ENCODE assay signal across 20 cellular contexts in genomic region chr1:33292726-33293340, GRCh38. TPM values are rescaled to one million over a fixed set of nuclear protein-coding genes. Genes with fewer than 3 reads are reported as not detected.
A peak's percentile ranks its signal among the peaks of the same experiment; 100 is the strongest.
DNase-seq lines count a peak whose midpoint lies in the region; ATAC-seq and TF ChIP-seq lines count a peak whose summit lies in the region.
"Had no signal": no experiment of that assay in that cellular context is flagged by ENCODE, and none has a peak within 500 bp of the region (broad histone marks: within the 10 kb centered on the region; RNA-seq: fewer than 3 reads in every experiment).

No MANE protein-coding gene starts in this region.

- H3K4me3 ChIP-seq in left ventricle myocardium inferior, result no peak overlapping the region
- H3K4me3 ChIP-seq: suprapubic skin had no signal

- peak overlapping the region in 4 of 7 donors; percentile 6 to 80 (median 60) for H3K27ac Mint-ChIP-seq in CD14-positive monocyte
- H3K27ac Mint-ChIP-seq in stimulated activated naive B cell treated with anti-CD40 and anti-IgM and Interleukin-4, amounts not matched to agents 10 μg/mL and 1 μg/mL and 100 μg/mL, for 72 hours, result peak overlapping the region; percentile 38
- no peak overlapping the region for H3K27ac Mint-ChIP-seq in activated T-cell treated with anti-CD3 and anti-CD28 coated beads, Interleukin-2, amount 50 U/mL, for 24 hours
- no peak overlapping the region for H3K27ac Mint-ChIP-seq in activated naive CD4-positive, alpha-beta T cell treated with anti-CD3 and anti-CD28 coated beads, Interleukin-2, amount 10 ng/mL, durations not matched to agents 7 days and 5 days

- DNase-seq in CD14-positive monocyte (ENCODE audit: low spot score), result no peak
- DNase-seq in amniotic epithelial cell (ENCODE audit: low read depth), result peak; percentile 81
- no peak for DNase-seq in left ventricle myocardium inferior
- DNase-seq in stimulated activated naive B cell treated with anti-CD40 and anti-IgM and Interleukin-4, amounts not matched to agents 10 μg/mL and 1 μg/mL and 100 μg/mL, for 72 hours, result no peak
- DNase-seq in activated T-cell treated with anti-CD3 and anti-CD28 coated beads, Interleukin-2, amount 50 U/mL, for 24 hours, result no peak
- DNase-seq in activated naive CD4-positive, alpha-beta T cell treated with anti-CD3 and anti-CD28 coated beads, Interleukin-2, amount 10 ng/mL, durations not matched to agents 7 days and 5 days, result no peak
- DNase-seq: activated CD4-positive, alpha-beta T cell treated with anti-CD3 and anti-CD28 coated beads, Interleukin-2, amount 50 U/mL, for 4 hours; activated CD8-positive, alpha-beta memory T cell treated with anti-CD3 and anti-CD28 coated beads, Interleukin-2, amount 50 U/mL, for 48 hours; cerebellar nuclear complex; KBM-7; NCI-H146; NCI-H2171 treated with DMSO at 0.1 percent for 48 hours; NCI-H526 treated with DMSO at 0.1 percent for 48 hours; T-helper 9 cell had no signal

- H3K9me3 Mint-ChIP-seq in CD14-positive monocyte, result peaks cover 0 to 7% (median 3%) of the 10 kb centered on the region in 7 donors
- peaks cover 0 to 2% of the 10 kb centered on the region in 2 donors for H3K9me3 Mint-ChIP-seq in stimulated activated naive B cell treated with anti-CD40 and anti-IgM and Interleukin-4, amounts not matched to agents 10 μg/mL and 1 μg/mL and 100 μg/mL, for 72 hours
- H3K9me3 Mint-ChIP-seq in activated T-cell treated with anti-CD3 and anti-CD28 coated beads, Interleukin-2, amount 50 U/mL, for 24 hours, result no peaks in the 10 kb centered on the region
- no peaks in the 10 kb centered on the region for H3K9me3 Mint-ChIP-seq in activated naive CD4-positive, alpha-beta T cell treated with anti-CD3 and anti-CD28 coated beads, Interleukin-2, amount 10 ng/mL, durations not matched to agents 7 days and 5 days

- no peaks in the 10 kb centered on the region for H3K27me3 ChIP-seq in left ventricle myocardium inferior (ENCODE audit: low read depth)
- H3K27me3 ChIP-seq: suprapubic skin had no signal

- CTCF ChIA-PET in activated naive CD4-positive, alpha-beta T cell treated with anti-CD3 and anti-CD28 coated beads, Interleukin-2, amount 10 ng/mL, durations not matched to agents 7 days and 5 days (lab: Charles Lee), result interaction anchor here (1.1 to 7.5 kb wide), 3 partner anchors 74 to 178 kb away, joined by 3 to 108 read pairs (median 101); partner anchors contain the start of gene ZSCAN20

- H3K4me3 Mint-ChIP-seq in CD14-positive monocyte, result no peak overlapping the region
- H3K4me3 Mint-ChIP-seq in stimulated activated naive B cell treated with anti-CD40 and anti-IgM and Interleukin-4, amounts not matched to agents 10 μg/mL and 1 μg/mL and 100 μg/mL, for 72 hours, result no peak overlapping the region
- no peak overlapping the region for H3K4me3 Mint-ChIP-seq in activated T-cell treated with anti-CD3 and anti-CD28 coated beads, Interleukin-2, amount 50 U/mL, for 24 hours
- no peak overlapping the region for H3K4me3 Mint-ChIP-seq in activated naive CD4-positive, alpha-beta T cell treated with anti-CD3 and anti-CD28 coated beads, Interleukin-2, amount 10 ng/mL, durations not matched to agents 7 days and 5 days

- peaks cover 65 to 76% of the 10 kb centered on the region in 2 donors for H3K36me3 Mint-ChIP-seq in CD14-positive monocyte
- H3K36me3 Mint-ChIP-seq in stimulated activated naive B cell treated with anti-CD40 and anti-IgM and Interleukin-4, amounts not matched to agents 10 μg/mL and 1 μg/mL and 100 μg/mL, for 72 hours, result peaks cover 34 to 45% of the 10 kb centered on the region in 2 donors
- H3K36me3 Mint-ChIP-seq in activated T-cell treated with anti-CD3 and anti-CD28 coated beads, Interleukin-2, amount 50 U/mL, for 24 hours (ENCODE audit: low read depth), result peaks cover 34% of the 10 kb centered on the region
- peaks cover 32% of the 10 kb centered on the region for H3K36me3 Mint-ChIP-seq in activated naive CD4-positive, alpha-beta T cell treated with anti-CD3 and anti-CD28 coated beads, Interleukin-2, amount 10 ng/mL, durations not matched to agents 7 days and 5 days

- H3K27ac ChIP-seq in left ventricle myocardium inferior (replicated peaks), result peak overlapping the region; percentile 18
- H3K27ac ChIP-seq: suprapubic skin had no signal

- H3K36me3 ChIP-seq in left ventricle myocardium inferior, result peaks cover 42% of the 10 kb centered on the region

- intact Hi-C loops in CD14-positive monocyte (cut with micrococcal nuclease), result no loop called here
- intact Hi-C loops in left ventricle myocardium inferior (cut with micrococcal nuclease), result loop anchor here (10.0 kb wide), 1 partner anchor 172 kb away; no protein-coding TSS in a partner anchor

- TF ChIP-seq CTCF in CD14-positive monocyte (IDR thresholded peaks at IDR 0.05) (no peak), left ventricle myocardium inferior (IDR thresholded peaks at IDR 0.05; ENCODE audit: borderline replicate concordance) (no peak)

- ATAC-seq in stimulated activated naive B cell treated with anti-CD40 and anti-IgM and Interleukin-4, amounts not matched to agents 10 μg/mL and 1 μg/mL and 100 μg/mL, for 72 hours (replicated peaks), result no peak
- ATAC-seq in GM19395 (IDR thresholded peaks at IDR 0.05; ENCODE audit: unreplicated experiment), result no peak
- no peak for ATAC-seq in GM18520 (IDR thresholded peaks at IDR 0.05; ENCODE audit: unreplicated experiment)

- peaks cover 32% of the 10 kb centered on the region for H3K4me1 ChIP-seq in left ventricle myocardium inferior

- no peaks in the 10 kb centered on the region for H3K9me3 ChIP-seq in left ventricle myocardium inferior (replicated peaks)
- H3K9me3 ChIP-seq: suprapubic skin had no signal

- H3K4me1 Mint-ChIP-seq in CD14-positive monocyte, result no peaks in the 10 kb centered on the region
- H3K4me1 Mint-ChIP-seq in stimulated activated naive B cell treated with anti-CD40 and anti-IgM and Interleukin-4, amounts not matched to agents 10 μg/mL and 1 μg/mL and 100 μg/mL, for 72 hours, result peaks cover 5 to 7% of the 10 kb centered on the region in 2 donors
- peaks cover 8% of the 10 kb centered on the region for H3K4me1 Mint-ChIP-seq in activated T-cell treated with anti-CD3 and anti-CD28 coated beads, Interleukin-2, amount 50 U/mL, for 24 hours (ENCODE audit: low read depth)
- peaks cover 5% of the 10 kb centered on the region for H3K4me1 Mint-ChIP-seq in activated naive CD4-positive, alpha-beta T cell treated with anti-CD3 and anti-CD28 coated beads, Interleukin-2, amount 10 ng/mL, durations not matched to agents 7 days and 5 days

- H3K27me3 Mint-ChIP-seq in CD14-positive monocyte (ENCODE audit: low read depth in 3 of 3), result no peaks in the 10 kb centered on the region
- no peaks in the 10 kb centered on the region for H3K27me3 Mint-ChIP-seq in stimulated activated naive B cell treated with anti-CD40 and anti-IgM and Interleukin-4, amounts not matched to agents 10 μg/mL and 1 μg/mL and 100 μg/mL, for 72 hours
- no peaks in the 10 kb centered on the region for H3K27me3 Mint-ChIP-seq in activated T-cell treated with anti-CD3 and anti-CD28 coated beads, Interleukin-2, amount 50 U/mL, for 24 hours
- no peaks in the 10 kb centered on the region for H3K27me3 Mint-ChIP-seq in activated naive CD4-positive, alpha-beta T cell treated with anti-CD3 and anti-CD28 coated beads, Interleukin-2, amount 10 ng/mL, durations not matched to agents 7 days and 5 days

RNA-seq across cellular contexts. Expression of gene A3GALT2, which starts 28.1 kb away (rescaled TPM):
- not detected for polyA plus RNA-seq in CD14-positive monocyte
- not detected for total RNA-seq in left ventricle myocardium inferior
- total RNA-seq: epithelial cell of proximal tubule, lung microvascular endothelial cell, RPMI7951, suprapubic skin had no signal

RNA-seq across cellular contexts. Expression of gene ZNF362, which starts 36.5 kb away (rescaled TPM):
- 10 to 100 TPM; 11.4 to 13.5 TPM for polyA plus RNA-seq in CD14-positive monocyte
- total RNA-seq in left ventricle myocardium inferior, result 32.4 TPM

Comparison
In these comparisons a context has a peak if more than half of its experiments do, and no peak if none do; other contexts are left out.
1. H3K27ac Mint-ChIP-seq: peak in CD14-positive monocyte (4 of 7) and stimulated activated naive B cell treated with anti-CD40 and anti-IgM and Interleukin-4, amounts not matched to agents 10 μg/mL and 1 μg/mL and 100 μg/mL, for 72 hours (single experiment); none in activated T-cell treated with anti-CD3 and anti-CD28 coated beads, Interleukin-2, amount 50 U/mL, for 24 hours (single experiment) and activated naive CD4-positive, alpha-beta T cell treated with anti-CD3 and anti-CD28 coated beads, Interleukin-2, amount 10 ng/mL, durations not matched to agents 7 days and 5 days (single experiment).